Comparison of ENCODE assay signal across 2 cellular contexts in the genomic region with DNA sequence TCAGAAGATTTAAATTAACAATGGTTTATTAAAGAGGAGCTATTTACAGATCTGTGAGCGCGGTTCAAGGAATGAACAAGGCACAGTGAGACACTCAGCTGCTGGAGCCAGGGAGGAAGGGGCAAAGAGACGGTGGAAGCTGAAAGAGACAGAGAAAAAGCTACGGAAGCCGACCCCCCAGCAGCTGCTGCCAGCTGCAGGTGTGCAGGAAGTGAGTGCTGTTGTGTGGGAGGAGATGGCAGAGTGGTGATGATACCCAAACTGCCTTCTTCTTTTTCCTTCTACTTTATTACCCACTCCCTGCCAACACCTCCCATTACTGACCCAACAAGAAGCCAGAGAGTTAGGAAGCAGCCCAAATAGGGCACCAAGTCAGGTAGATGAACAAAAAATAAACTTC.
TF ChIP-seq lines count a peak whose summit lies in the region.

No MANE protein-coding gene starts in this region.

TF ChIP-seq in H1, 55 proteins besides CTCF, POLR2A, EP300 and RAD21:
- no peak for TF ChIP-seq HDAC2 (IDR thresholded peaks at IDR 0.05; ENCODE audit: borderline replicate concordance in 1 of 2, low read depth in 2 of 2, low read length in 2 of 2)
- TF ChIP-seq, protein P1, sequence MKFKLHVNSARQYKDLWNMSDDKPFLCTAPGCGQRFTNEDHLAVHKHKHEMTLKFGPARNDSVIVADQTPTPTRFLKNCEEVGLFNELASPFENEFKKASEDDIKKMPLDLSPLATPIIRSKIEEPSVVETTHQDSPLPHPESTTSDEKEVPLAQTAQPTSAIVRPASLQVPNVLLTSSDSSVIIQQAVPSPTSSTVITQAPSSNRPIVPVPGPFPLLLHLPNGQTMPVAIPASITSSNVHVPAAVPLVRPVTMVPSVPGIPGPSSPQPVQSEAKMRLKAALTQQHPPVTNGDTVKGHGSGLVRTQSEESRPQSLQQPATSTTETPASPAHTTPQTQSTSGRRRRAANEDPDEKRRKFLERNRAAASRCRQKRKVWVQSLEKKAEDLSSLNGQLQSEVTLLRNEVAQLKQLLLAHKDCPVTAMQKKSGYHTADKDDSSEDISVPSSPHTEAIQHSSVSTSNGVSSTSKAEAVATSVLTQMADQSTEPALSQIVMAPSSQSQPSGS (IDR thresholded peaks at IDR 0.05; ENCODE audit: low read length) = no peak
- no peak for TF ChIP-seq NANOG (IDR thresholded peaks at IDR 0.05; ENCODE audit: insufficient read depth, low read depth, low read length, poor library complexity, severe bottlenecking)
- TF ChIP-seq TBP (IDR thresholded peaks at IDR 0.05; ENCODE audit: low read depth, low read length) = no peak
- no peak for TF ChIP-seq SP4 (IDR thresholded peaks at IDR 0.05; ENCODE audit: low read length)
- no peak for TF ChIP-seq SAP30 (IDR thresholded peaks at IDR 0.05; ENCODE audit: insufficient read depth, insufficient replicate concordance, low read length)
- TF ChIP-seq, protein P2, sequence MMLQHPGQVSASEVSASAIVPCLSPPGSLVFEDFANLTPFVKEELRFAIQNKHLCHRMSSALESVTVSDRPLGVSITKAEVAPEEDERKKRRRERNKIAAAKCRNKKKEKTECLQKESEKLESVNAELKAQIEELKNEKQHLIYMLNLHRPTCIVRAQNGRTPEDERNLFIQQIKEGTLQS (IDR thresholded peaks at IDR 0.05; ENCODE audit: insufficient read depth, low read depth, low read length) = no peak
- TF ChIP-seq ZNF274 (IDR thresholded peaks at IDR 0.05; ENCODE audit: borderline replicate concordance, extremely low read depth, low read length) = no peak
TF ChIP-seq in H1: peak in this region for 0.

TF ChIP-seq in HEK293T, 16 proteins besides CTCF, POLR2A, EP300 and RAD21:
- TF ChIP-seq, protein P3, sequence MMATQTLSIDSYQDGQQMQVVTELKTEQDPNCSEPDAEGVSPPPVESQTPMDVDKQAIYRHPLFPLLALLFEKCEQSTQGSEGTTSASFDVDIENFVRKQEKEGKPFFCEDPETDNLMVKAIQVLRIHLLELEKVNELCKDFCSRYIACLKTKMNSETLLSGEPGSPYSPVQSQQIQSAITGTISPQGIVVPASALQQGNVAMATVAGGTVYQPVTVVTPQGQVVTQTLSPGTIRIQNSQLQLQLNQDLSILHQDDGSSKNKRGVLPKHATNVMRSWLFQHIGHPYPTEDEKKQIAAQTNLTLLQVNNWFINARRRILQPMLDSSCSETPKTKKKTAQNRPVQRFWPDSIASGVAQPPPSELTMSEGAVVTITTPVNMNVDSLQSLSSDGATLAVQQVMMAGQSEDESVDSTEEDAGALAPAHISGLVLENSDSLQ (IDR thresholded peaks at IDR 0.05) = no peak
- TF ChIP-seq SUZ12 (IDR thresholded peaks at IDR 0.05) = no peak
- TF ChIP-seq ZNF384 (IDR thresholded peaks at IDR 0.05) = no peak
- TF ChIP-seq FOXM1 (IDR thresholded peaks at IDR 0.05; ENCODE audit: borderline replicate concordance) = no peak
